16 cellular contexts compared by ENCODE assay signal in the genomic region with DNA sequence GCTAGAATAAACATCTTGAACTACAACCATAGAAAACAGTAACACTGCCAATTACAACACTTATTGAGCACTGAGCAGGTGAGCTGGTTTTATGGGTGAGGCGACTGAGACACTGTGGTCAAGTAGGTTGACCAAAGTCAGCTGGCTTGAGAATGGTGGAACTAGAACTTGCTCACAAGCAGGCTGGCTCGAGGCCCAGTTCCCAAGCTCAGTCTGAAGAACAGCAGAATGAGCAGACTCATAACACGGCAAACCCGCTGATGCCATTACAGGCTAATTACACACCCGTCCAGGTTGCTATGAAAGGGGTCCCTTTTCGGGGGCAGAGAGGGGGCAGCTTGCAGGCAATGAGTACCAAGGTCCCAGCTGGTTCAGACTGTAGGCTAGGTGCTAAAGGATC. TPM values are rescaled to one million over a fixed set of nuclear protein-coding genes. Genes with fewer than 3 reads are reported as not detected.
DNase-seq lines count a peak whose midpoint lies in the region; ATAC-seq and TF ChIP-seq lines count a peak whose summit lies in the region.
"Had no signal": no experiment of that assay in that cellular context is flagged by ENCODE, and none has a peak within 500 bp of the region (broad histone marks: within the 10 kb centered on the region; RNA-seq: fewer than 3 reads in every experiment).

No MANE protein-coding gene starts in this region.

- in situ Hi-C loops in astrocyte of the cerebellum (cut with HindIII; ENCODE audit: low sequenced_read_pairs): no loop called here
- in situ Hi-C loops in GM23248 (cut with MboI): no loop called here

- no peak overlapping the region for H4K5ac ChIP-seq in H9 (ENCODE audit: insufficient read length, low read depth, low read length)

- H3K27me3 Mint-ChIP-seq in H9 (ENCODE audit: low read depth): no peaks in the 10 kb centered on the region
- H3K27me3 Mint-ChIP-seq: activated naive CD8-positive, alpha-beta T cell; stimulated activated memory B cell treated with anti-CD40 and anti-IgM and Interleukin-4, amounts not matched to agents 10 μg/mL and 1 μg/mL and 100 μg/mL, for 72 hours had no signal

- no peak overlapping the region for H3K14ac ChIP-seq in H9 (ENCODE audit: insufficient read depth, low read length)

- ATAC-seq in heart left ventricle: peak in 3 of 4 donors; percentile 9 to 44 (median 18)
- ATAC-seq in GM18502 (IDR thresholded peaks at IDR 0.05; ENCODE audit: poor library complexity, unreplicated experiment): no peak
- ATAC-seq: SK-N-SH treated with all-trans-retinoic acid at 6 μM for 48 hours; stimulated activated memory B cell treated with anti-CD40 and anti-IgM and Interleukin-4, amounts not matched to agents 10 μg/mL and 1 μg/mL and 100 μg/mL, for 72 hours; WTC11 had no signal

- H3K56ac ChIP-seq in H9 (ENCODE audit: insufficient read length, low read depth, low read length): no peak overlapping the region

- H3F3A ChIP-seq in GM23248 (ENCODE audit: insufficient read depth): peaks cover 12% of the 10 kb centered on the region

- H3K9me3 Mint-ChIP-seq in H9: no peaks in the 10 kb centered on the region
- H3K9me3 Mint-ChIP-seq: stimulated activated memory B cell treated with anti-CD40 and anti-IgM and Interleukin-4, amounts not matched to agents 10 μg/mL and 1 μg/mL and 100 μg/mL, for 72 hours; WTC11 had no signal

- H2BK20ac ChIP-seq in H9 (ENCODE audit: low read depth, low read length, poor library complexity, severe bottlenecking): no peak overlapping the region

- H3K4me3 ChIP-seq in astrocyte of the cerebellum (ENCODE audit: low read depth, low read length) (no peak overlapping the region), heart left ventricle (no peak overlapping the region), rectal smooth muscle tissue (ENCODE audit: low read length) (no peak overlapping the region), GM23248 (no peak overlapping the region)

- WGBS in H9 (ENCODE audit: extremely low coverage, insufficient read length, low lambda C conversion rate): no CpG with 5 or more reads among the region's 6 CpGs
- 67 to 76% (median 74%) methylated on average over 6 of the region's 6 CpGs for WGBS in heart left ventricle, 4 donors
- 93 to 95% methylated on average over 6 of the region's 6 CpGs for WGBS in GM23248 (ENCODE audit: low coverage in 1 of 2, low lambda C conversion rate in 2 of 2, missing lambda C conversion rate in 2 of 2), 2 experiments

- peak overlapping the region in 2 of 3 experiments; percentile 53 to 64; a peak in 2 of 7 replicates for H3K27ac Mint-ChIP-seq in H9

- H4K20me1 ChIP-seq in H9 (ENCODE audit: control insufficient read depth, insufficient read depth, insufficient read length): no peaks in the 10 kb centered on the region
- peaks cover 6% of the 10 kb centered on the region; the same call in 1 of the 2 replicates for H4K20me1 ChIP-seq in GM23248 (ENCODE audit: insufficient read depth)

- H3K4me2 ChIP-seq in H9 (ENCODE audit: insufficient read depth, insufficient read length, low read length) (no peak overlapping the region), GM23248 (ENCODE audit: unreplicated experiment) (no peak overlapping the region)
- H3K4me2 ChIP-seq: KMS-11 had no signal

- H3K79me2 ChIP-seq in H9 (ENCODE audit: insufficient read depth, low read length) (peaks cover 7% of the 10 kb centered on the region; the same call in 1 of the 2 replicates), GM23248 (ENCODE audit: insufficient read depth) (peaks cover 100% of the 10 kb centered on the region)

- H3K27me3 ChIP-seq in H9 (ENCODE audit: insufficient read depth, low read length) (no peaks in the 10 kb centered on the region), heart left ventricle (no peaks in the 10 kb centered on the region), rectal smooth muscle tissue (ENCODE audit: control insufficient read depth, insufficient read depth, low read length) (no peaks in the 10 kb centered on the region), GM23248 (replicated peaks; ENCODE audit: insufficient read depth) (no peaks in the 10 kb centered on the region)

- no peak for DNase-seq in H9
- DNase-seq in astrocyte of the cerebellum (ENCODE audit: low read depth): peak; percentile 68
- DNase-seq in heart left ventricle: peak in 4 of 5 donors; percentile 15 to 60 (median 42)
- no peak for DNase-seq in cerebellar nuclear complex (lab: John Stamatoyannopoulos, UW)
- DNase-seq in SIG-M5 treated with dmso at 0.1 percent for 504 hours (lab: John Stamatoyannopoulos, UW; ENCODE audit: unreplicated experiment): no peak
- no peak for DNase-seq in GM23248
- DNase-seq: cortex of kidney; DND-41; stimulated activated CD4-positive, alpha-beta T cell treated with anti-CD3 and anti-CD28 coated beads, Interleukin-4, amount 100 ng/mL, for 24 hours had no signal

- intact Hi-C loops in heart left ventricle (cut with DNase I): loop anchor here in 1 of 10 donors (10.0 kb wide), 1 partner anchor 62 kb away; no protein-coding TSS in a partner anchor

- H3K9me2 ChIP-seq in GM23248 (ENCODE audit: insufficient read depth): no peaks in the 10 kb centered on the region

- no peaks in the 10 kb centered on the region for H3K36me3 Mint-ChIP-seq in H9 (ENCODE audit: insufficient read depth in 1 of 3, low read depth in 3 of 3)
- H3K36me3 Mint-ChIP-seq: activated naive CD8-positive, alpha-beta T cell; WTC11 had no signal

- no peak overlapping the region for H2BK15ac ChIP-seq in H9 (ENCODE audit: low read depth, low read length)

- no peak overlapping the region for H2BK5ac ChIP-seq in H9 (ENCODE audit: insufficient read length, low read length)

- H3K79me1 ChIP-seq in H9 (ENCODE audit: insufficient read depth, low read depth, low read length, poor library complexity, severe bottlenecking): no peaks in the 10 kb centered on the region

- H2BK120ac ChIP-seq in H9 (ENCODE audit: low read depth, low read length, poor library complexity, severe bottlenecking): no peak overlapping the region

- H4K8ac ChIP-seq in H9 (replicated peaks; ENCODE audit: insufficient read length, low read depth, low read length): no peak overlapping the region

- no peak for TF ChIP-seq CTCF in H9 (conservative IDR thresholded peaks at IDR 0.05)
- TF ChIP-seq CTCF in astrocyte of the cerebellum (IDR thresholded peaks at IDR 0.05; ENCODE audit: low read depth, low read length, missing control alignments): no peak
- no peak for TF ChIP-seq CTCF in heart left ventricle (IDR thresholded peaks at IDR 0.05)

- H3K36me3 ChIP-seq in heart left ventricle: peaks cover 0 to 14% (median 0%) of the 10 kb centered on the region in 9 donors
- peaks cover 7% of the 10 kb centered on the region for H3K36me3 ChIP-seq in rectal smooth muscle tissue (ENCODE audit: control insufficient read depth, insufficient read depth, low read length)
- no peaks in the 10 kb centered on the region for H3K36me3 ChIP-seq in GM23248 (ENCODE audit: low read depth)

- no peaks in the 10 kb centered on the region for H3K4me1 ChIP-seq in H9 (ENCODE audit: insufficient read depth, low read length)
- peaks cover 3 to 69% (median 57%) of the 10 kb centered on the region in 12 donors for H3K4me1 ChIP-seq in heart left ventricle
- H3K4me1 ChIP-seq in rectal smooth muscle tissue (ENCODE audit: control insufficient read depth, insufficient read depth, low read length): peaks cover 25% of the 10 kb centered on the region
- H3K4me1 ChIP-seq in GM23248 (ENCODE audit: insufficient read depth): peaks cover 17% of the 10 kb centered on the region

- H3K18ac ChIP-seq in H9 (ENCODE audit: insufficient read length, low read depth, low read length): no peak overlapping the region

- H3K9ac ChIP-seq in H9 (ENCODE audit: extremely low read depth, insufficient read length, low read length) (no peak overlapping the region), rectal smooth muscle tissue (ENCODE audit: low read length) (no peak overlapping the region), GM23248 (no peak overlapping the region)
- H3K9ac ChIP-seq: KMS-11 had no signal

- no peak overlapping the region for H3T11ph ChIP-seq in H9 (ENCODE audit: low read length)

- H2AK5ac ChIP-seq in H9 (ENCODE audit: insufficient read length, low read length): no peak overlapping the region

- peaks cover 2% of the 10 kb centered on the region in 2 experiments for H3K4me1 Mint-ChIP-seq in H9

- no peak for TF ChIP-seq POLR2A in heart left ventricle (IDR thresholded peaks at IDR 0.05)

- H3K4me3 Mint-ChIP-seq in H9: no peak overlapping the region
- H3K4me3 Mint-ChIP-seq: activated naive CD8-positive, alpha-beta T cell; stimulated activated memory B cell treated with anti-CD40 and anti-IgM and Interleukin-4, amounts not matched to agents 10 μg/mL and 1 μg/mL and 100 μg/mL, for 72 hours; WTC11 had no signal

- H3K4ac ChIP-seq in H9 (ENCODE audit: low read depth, low read length): no peak overlapping the region

- no peak overlapping the region for H3K23ac ChIP-seq in H9 (ENCODE audit: insufficient read length, low read depth, low read length)

- H2BK12ac ChIP-seq in H9 (ENCODE audit: insufficient read length, low read depth, low read length): no peak overlapping the region

- H2AFZ ChIP-seq in H9 (ENCODE audit: low read length): no peak overlapping the region
- no peak overlapping the region for H2AFZ ChIP-seq in GM23248

- H4K91ac ChIP-seq in H9 (ENCODE audit: insufficient read length, low read depth, low read length): no peak overlapping the region

- no peaks in the 10 kb centered on the region for H3K23me2 ChIP-seq in H9 (ENCODE audit: insufficient read length, low read depth, low read length, poor library complexity, severe bottlenecking)

- no peaks in the 10 kb centered on the region for H3K9me3 ChIP-seq in H9 (ENCODE audit: control insufficient read depth, low read depth, low read length)
- H3K9me3 ChIP-seq in heart left ventricle: no peaks in the 10 kb centered on the region
- H3K9me3 ChIP-seq in GM23248 (ENCODE audit: low read depth): no peaks in the 10 kb centered on the region

- no peak overlapping the region for H3K27ac ChIP-seq in H9 (ENCODE audit: insufficient read length, low read depth, low read length)
- H3K27ac ChIP-seq in heart left ventricle: no peak overlapping the region
- H3K27ac ChIP-seq in rectal smooth muscle tissue (ENCODE audit: low read depth, low read length): peak overlapping the region; percentile 15
- no peak overlapping the region for H3K27ac ChIP-seq in GM23248
- H3K27ac ChIP-seq: KMS-11 had no signal

RNA-seq across cellular contexts. Expression of gene ZZEF1, which starts 6.5 kb away (rescaled TPM):
- total RNA-seq in H9 (2021): 17.4 and 22.1 TPM in 2 replicates
- total RNA-seq in heart left ventricle: 10 to 100 TPM; 27.4 to 47.6 (median 37.8) TPM
- 10 to 100 TPM; 15.7 to 19.2 TPM for polyA plus RNA-seq in heart left ventricle
- 25.3 and 29.0 TPM in 2 replicates for total RNA-seq in GM23248 (2014; rRNA removed; shearing (Covaris generic))
- 3.2 and 4.1 TPM in 2 replicates for polyA plus RNA-seq in GM23248 (2016; fragmentation: Nextera tagmentation; extraction: Ambion mirVana)

RNA-seq across cellular contexts. Expression of gene CYB5D2, which starts 6.6 kb away (rescaled TPM):
- 7.8 and 8.4 TPM in 2 replicates for total RNA-seq in H9 (2021)
- total RNA-seq in heart left ventricle: 10 to 100 TPM in 5 of 9 donors, 1 to 10 TPM in 4; 5.7 to 23.2 (median 11.0) TPM
- polyA plus RNA-seq in heart left ventricle: 10 to 100 TPM in 1 of 2 donors, 1 to 10 TPM in 1; 6.9 to 11.1 TPM
- total RNA-seq in GM23248 (2014; rRNA removed; shearing (Covaris generic)): 19.1 and 37.8 TPM in 2 replicates
- 32.4 and 35.7 TPM in 2 replicates for polyA plus RNA-seq in GM23248 (2016; fragmentation: Nextera tagmentation; extraction: Ambion mirVana)

Comparison
In these comparisons a context has a peak if more than half of its experiments do, and no peak if none do; other contexts are left out.
1. DNase-seq: peak in astrocyte of the cerebellum (single experiment) and heart left ventricle (4 of 5); none in H9 (single experiment), cerebellar nuclear complex (0 of 2), SIG-M5 treated with dmso at 0.1 percent for 504 hours (single experiment) and GM23248 (single experiment).